ENCODE assay signal across 12 cellular contexts in the genomic region with DNA sequence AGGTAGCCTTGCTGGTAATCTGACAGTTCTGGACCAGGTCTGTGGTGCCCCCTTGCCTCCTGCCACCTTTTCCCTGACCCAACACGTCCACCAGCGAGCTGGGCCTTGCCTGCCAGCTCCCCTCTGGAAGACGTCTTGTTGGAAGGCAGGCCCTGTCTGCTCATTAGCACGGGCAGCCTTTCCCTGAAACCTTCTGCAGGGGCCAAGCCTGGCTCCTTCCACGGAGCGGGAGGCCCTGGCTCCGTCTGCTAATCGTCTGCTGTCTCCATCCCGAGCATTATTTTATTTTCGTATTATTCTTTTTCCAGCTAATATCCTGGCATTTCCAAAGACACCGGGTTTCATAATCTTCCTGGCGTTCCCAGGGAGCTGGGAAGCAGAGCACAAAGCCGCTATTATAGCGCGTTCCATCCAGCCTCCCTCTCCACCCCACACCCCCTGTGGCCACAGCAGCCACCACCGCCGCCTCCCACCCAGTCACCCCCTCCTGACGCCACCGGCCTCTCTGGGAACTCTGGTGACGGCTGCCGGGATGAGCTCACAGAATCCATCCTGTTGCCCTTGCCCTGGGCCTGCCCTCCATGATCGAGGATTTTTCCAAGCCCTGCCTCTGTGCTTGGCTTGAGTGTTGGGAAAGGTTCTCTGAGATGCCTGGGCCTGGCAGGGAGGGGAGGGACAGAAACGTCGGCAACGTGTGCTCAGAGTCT.
A peak's percentile ranks its signal among the peaks of the same experiment; 100 is the strongest.
DNase-seq lines count a peak whose midpoint lies in the region; ATAC-seq, FAIRE-seq and TF ChIP-seq lines count a peak whose summit lies in the region.
"Had no signal": no experiment of that assay in that cellular context is flagged by ENCODE, and none has a peak within 500 bp of the region (broad histone marks: within the 10 kb centered on the region; RNA-seq: fewer than 3 reads in every experiment).

No MANE protein-coding gene starts in this region.

- H3K27ac Mint-ChIP-seq in astrocyte (ENCODE audit: unreplicated experiment), result peak overlapping the region; percentile 41
- no peak overlapping the region for H3K27ac Mint-ChIP-seq in immature natural killer cell
- H3K27ac Mint-ChIP-seq: mesothelial cell of epicardium had no signal

- peak overlapping the region; percentile 22 for H3K4me2 ChIP-seq in astrocyte (ENCODE audit: low read length)

- peak overlapping the region; percentile 47 for H2AFZ ChIP-seq in astrocyte (ENCODE audit: low read depth, low read length)

- H3K9ac ChIP-seq in astrocyte (ENCODE audit: low read length), result no peak overlapping the region

- intact Hi-C loops in Right ventricle myocardium superior (cut with DNase I), result no loop called here

- H3K4me1 Mint-ChIP-seq in astrocyte (ENCODE audit: low read depth, unreplicated experiment) (peaks cover 4% of the 10 kb centered on the region), immature natural killer cell (no peaks in the 10 kb centered on the region)

- H3K4me1 ChIP-seq in astrocyte (ENCODE audit: insufficient read depth, low read length) (peaks cover 3% of the 10 kb centered on the region), upper lobe of left lung (no peaks in the 10 kb centered on the region)

- ATAC-seq in Right ventricle myocardium superior (ENCODE audit: poor library complexity) (peak; percentile 82), upper lobe of left lung (ENCODE audit: low FRiP score in 2 of 2) (peak; percentile 27 to 70), GM19395 (IDR thresholded peaks at IDR 0.05; ENCODE audit: unreplicated experiment) (no peak), GM18873 (IDR thresholded peaks at IDR 0.05; ENCODE audit: low FRiP score, unreplicated experiment) (no peak)

- H3K27ac ChIP-seq in astrocyte (ENCODE audit: low read depth, low read length) (no peak overlapping the region), upper lobe of left lung (peak overlapping the region in 3 of 4 donors; percentile 35 to 60 (median 44))
- H3K27ac ChIP-seq: VCaP had no signal

- H3K27me3 ChIP-seq in astrocyte (ENCODE audit: insufficient read depth, low read length) (no peaks in the 10 kb centered on the region), upper lobe of left lung (no peaks in the 10 kb centered on the region)

- H3K4me3 ChIP-seq in astrocyte (ENCODE audit: insufficient read depth, low read depth, low read length) (no peak overlapping the region), upper lobe of left lung (no peak overlapping the region)

- H3K27me3 Mint-ChIP-seq in astrocyte (ENCODE audit: low read depth, unreplicated experiment) (peaks cover 15% of the 10 kb centered on the region), immature natural killer cell (ENCODE audit: low read depth in 3 of 3) (peaks cover 0 to 2% (median 0%) of the 10 kb centered on the region in 3 donors)

- H3K4me3 Mint-ChIP-seq in astrocyte (ENCODE audit: unreplicated experiment), result no peak overlapping the region
- no peak overlapping the region for H3K4me3 Mint-ChIP-seq in immature natural killer cell
- H3K4me3 Mint-ChIP-seq: mesothelial cell of epicardium had no signal

- H3K79me2 ChIP-seq in astrocyte (ENCODE audit: insufficient read depth, low read length), result no peaks in the 10 kb centered on the region

- no peak for TF ChIP-seq CTCF in astrocyte (IDR thresholded peaks at IDR 0.05; ENCODE audit: insufficient read depth, low read depth, low read length)
- TF ChIP-seq CTCF in upper lobe of left lung (IDR thresholded peaks at IDR 0.05), result no peak

- 74 to 80% methylated on average over 21 to 25 of the region's 25 CpGs for WGBS in upper lobe of left lung, 2 donors

- DNase-seq in astrocyte (ENCODE audit: low read depth), result no peak
- peak; percentile 86 for DNase-seq in Right ventricle myocardium superior
- DNase-seq in nucleus accumbens (lab: John Stamatoyannopoulos, UW), result peak in 55 of 56 donors; percentile 14 to 93 (median 83)
- DNase-seq in upper lobe of left lung, result no peak
- DNase-seq in NOMO-1 treated with dmso at 0.1 percent for 144 hours (lab: John Stamatoyannopoulos, UW; ENCODE audit: unreplicated experiment), result no peak
- DNase-seq in immature natural killer cell, result no peak
- DNase-seq: activated T-cell treated with anti-CD3 and anti-CD28 coated beads, Interleukin-2, amount 50 U/mL, for 1 hour; NCI-H510A had no signal

- no peak for FAIRE-seq in astrocyte (lab: Jason Lieb, UNC)

- peaks cover 58% of the 10 kb centered on the region for H3K36me3 Mint-ChIP-seq in astrocyte (ENCODE audit: low read depth, unreplicated experiment)
- H3K36me3 Mint-ChIP-seq in immature natural killer cell, result no peaks in the 10 kb centered on the region
- H3K36me3 Mint-ChIP-seq: mesothelial cell of epicardium had no signal

- TF ChIP-seq EP300 in upper lobe of left lung (IDR thresholded peaks at IDR 0.05), result no peak

- H3K9me3 Mint-ChIP-seq in astrocyte (ENCODE audit: unreplicated experiment) (peaks cover 3% of the 10 kb centered on the region), immature natural killer cell (no peaks in the 10 kb centered on the region)
- H3K9me3 Mint-ChIP-seq: mesothelial cell of epicardium had no signal

- TF ChIP-seq POLR2A in upper lobe of left lung (IDR thresholded peaks at IDR 0.05), result no peak

- H3K9me3 ChIP-seq in astrocyte (ENCODE audit: insufficient read depth, low read depth, low read length) (no peaks in the 10 kb centered on the region), upper lobe of left lung (no peaks in the 10 kb centered on the region)

- H3K36me3 ChIP-seq in astrocyte (ENCODE audit: insufficient read depth, low read length) (no peaks in the 10 kb centered on the region), upper lobe of left lung (peaks cover 0 to 48% (median 9%) of the 10 kb centered on the region in 4 donors)

- no peaks in the 10 kb centered on the region for H4K20me1 ChIP-seq in astrocyte (ENCODE audit: insufficient read depth, low read length)

Comparison
In these comparisons a context has a peak if more than half of its experiments do, and no peak if none do; other contexts are left out.
1. DNase-seq: peak in Right ventricle myocardium superior (single experiment) and nucleus accumbens (55 of 56); none in astrocyte (single experiment), upper lobe of left lung (0 of 2), NOMO-1 treated with dmso at 0.1 percent for 144 hours (single experiment) and immature natural killer cell (0 of 3).
2. ATAC-seq: peak in Right ventricle myocardium superior (single experiment) and upper lobe of left lung (2 of 2); none in GM19395 (single experiment) and GM18873 (single experiment).